Comparison of ENCODE assay signal across 31 cellular contexts in genomic region chr11:129273322-129273721, GRCh38.
"Had no signal": no experiment of that assay in that cellular context is flagged by ENCODE, and none has a peak within 500 bp of the region (broad histone marks: within the 10 kb centered on the region; RNA-seq: fewer than 3 reads in every experiment).

No MANE protein-coding gene starts in this region.

- H3K36me3 Mint-ChIP-seq: activated naive CD8-positive, alpha-beta T cell had no signal

- H3K27me3 ChIP-seq: brain microvascular endothelial cell, dorsolateral prefrontal cortex had no signal

- H3K4me3 ChIP-seq: coronary artery had no signal

- DNase-seq: activated CD4-positive, alpha-beta memory T cell treated with anti-CD3 and anti-CD28 coated beads, Interleukin-2, amount 10 ng/mL, durations not matched to agents 7 days and 5 days; activated CD4-positive, alpha-beta T cell treated with anti-CD3 and anti-CD28 coated beads for 1 hour; activated CD4-positive, alpha-beta T cell treated with anti-CD3 and anti-CD28 coated beads for 4 hours; activated CD4-positive, alpha-beta T cell treated with anti-CD3 and anti-CD28 coated beads, Interleukin-2, amount 10 ng/mL, durations not matched to agents 7 days and 5 days; activated CD4-positive, alpha-beta T cell treated with anti-CD3 and anti-CD28 coated beads, Interleukin-2, amount 50 U/mL, for 4 hours; activated CD8-positive, alpha-beta memory T cell treated with anti-CD3 and anti-CD28 coated beads, Interleukin-2, amount 50 U/mL, for 48 hours; activated effector memory CD4-positive, alpha-beta T cell treated with Interleukin-2 at 50 U/mL for 16 hours; activated gamma-delta T cell treated with Interleukin-2 at 50 U/mL for 16 hours; activated naive CD4-positive, alpha-beta T cell treated with anti-CD3 and anti-CD28 coated beads, Interleukin-2, amount 50 U/mL, for 16 hours; activated naive CD4-positive, alpha-beta T cell treated with Interleukin-2 at 50 U/mL for 16 hours; activated T-cell treated with anti-CD3 and anti-CD28 coated beads for 4 hours; activated T-cell treated with anti-CD3 and anti-CD28 coated beads, Interleukin-2, amount 50 U/mL, for 24 hours; amniotic stem cell; anterior cingulate cortex; brain microvascular endothelial cell; dorsolateral prefrontal cortex; effector memory CD4-positive, alpha-beta T cell; endodermal cell; foreskin fibroblast; head of caudate nucleus; T-helper 2 cell had no signal

- H3K36me3 ChIP-seq: brain microvascular endothelial cell had no signal

- H3K4me3 Mint-ChIP-seq: activated CD4-positive, alpha-beta memory T cell treated with anti-CD3 and anti-CD28 coated beads, Interleukin-2, amount 10 ng/mL, durations not matched to agents 7 days and 5 days; activated CD4-positive, alpha-beta T cell treated with anti-CD3 and anti-CD28 coated beads, Interleukin-2, amount 10 ng/mL, durations not matched to agents 7 days and 5 days; activated naive CD8-positive, alpha-beta T cell; activated T-cell treated with anti-CD3 and anti-CD28 coated beads, Interleukin-2, amount 50 U/mL, for 24 hours; activated T-helper 17 cell treated with anti-CD3 and anti-CD28 coated beads, Interleukin-2, amount 50 U/mL, for 72 hours; central memory CD8-positive, alpha-beta T cell; dendritic cell treated with granulocyte-macrophage colony-stimulating factor and Interleukin-4, amounts not matched to agents 40 ng/mL and 50 ng/mL, for 4 days; endodermal cell; WTC11 had no signal

- H3K4me1 Mint-ChIP-seq: central memory CD8-positive, alpha-beta T cell had no signal

- H3K27ac Mint-ChIP-seq: activated CD4-positive, alpha-beta memory T cell treated with anti-CD3 and anti-CD28 coated beads, Interleukin-2, amount 10 ng/mL, durations not matched to agents 7 days and 5 days; activated CD4-positive, alpha-beta T cell treated with anti-CD3 and anti-CD28 coated beads, Interleukin-2, amount 10 ng/mL, durations not matched to agents 7 days and 5 days; activated naive CD8-positive, alpha-beta T cell; activated T-cell treated with anti-CD3 and anti-CD28 coated beads, Interleukin-2, amount 50 U/mL, for 24 hours; activated T-helper 17 cell treated with anti-CD3 and anti-CD28 coated beads, Interleukin-2, amount 50 U/mL, for 72 hours; dendritic cell treated with granulocyte-macrophage colony-stimulating factor and Interleukin-4, amounts not matched to agents 40 ng/mL and 50 ng/mL, for 4 days; endodermal cell; WTC11 had no signal

- ATAC-seq: activated T-helper 17 cell treated with anti-CD3 and anti-CD28 coated beads, Interleukin-2, amount 50 U/mL, for 72 hours; esophagus mucosa; WTC11 had no signal

- H3K27ac ChIP-seq: brain microvascular endothelial cell, coronary artery, dorsolateral prefrontal cortex had no signal

- FAIRE-seq: astrocyte, bronchial epithelial cell, frontal cortex had no signal

- H3K9me3 Mint-ChIP-seq: activated CD4-positive, alpha-beta memory T cell treated with anti-CD3 and anti-CD28 coated beads, Interleukin-2, amount 10 ng/mL, durations not matched to agents 7 days and 5 days; activated CD4-positive, alpha-beta T cell treated with anti-CD3 and anti-CD28 coated beads, Interleukin-2, amount 10 ng/mL, durations not matched to agents 7 days and 5 days; activated T-cell treated with anti-CD3 and anti-CD28 coated beads, Interleukin-2, amount 50 U/mL, for 24 hours; activated T-helper 17 cell treated with anti-CD3 and anti-CD28 coated beads, Interleukin-2, amount 50 U/mL, for 72 hours; dendritic cell treated with granulocyte-macrophage colony-stimulating factor and Interleukin-4, amounts not matched to agents 40 ng/mL and 50 ng/mL, for 4 days; endodermal cell; WTC11 had no signal
